In the genomic region with DNA sequence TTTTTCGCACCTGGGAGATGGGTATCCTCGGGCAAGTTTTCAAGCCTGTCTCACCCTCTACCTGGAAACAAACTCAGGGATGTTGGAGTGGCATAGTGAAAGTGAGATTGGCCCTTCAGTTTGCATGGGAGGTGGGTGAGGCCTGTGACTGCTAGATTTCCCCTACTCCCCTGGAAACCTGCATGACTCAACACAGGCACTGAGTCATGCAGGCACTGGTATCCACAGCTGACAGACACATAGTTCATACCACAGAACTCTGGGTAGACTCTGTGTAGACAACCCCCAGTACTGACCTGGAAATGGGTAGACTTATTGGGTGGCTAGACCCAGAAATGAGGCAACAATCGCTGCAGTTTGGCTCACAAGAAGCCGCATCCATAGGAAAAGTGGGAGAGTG, we compare ENCODE assay signal across 18 cellular contexts. TPM values are rescaled to one million over a fixed set of nuclear protein-coding genes. Genes with fewer than 3 reads are reported as not detected.
DNase-seq lines count a peak whose midpoint lies in the region; ATAC-seq lines count a peak whose summit lies in the region.
"Had no signal": no experiment of that assay in that cellular context is flagged by ENCODE, and none has a peak within 500 bp of the region (broad histone marks: within the 10 kb centered on the region; RNA-seq: fewer than 3 reads in every experiment).

No MANE protein-coding gene starts in this region.

- peak; percentile 82 for ATAC-seq in HG03039 (IDR thresholded peaks at IDR 0.05; ENCODE audit: unreplicated experiment)
- ATAC-seq in activated T-helper 17 cell treated with anti-CD3 and anti-CD28 coated beads, Interleukin-2, amount 50 U/mL, for 72 hours (replicated peaks), result peak; percentile 100

- no peak overlapping the region for H3K27ac ChIP-seq in CD4-positive, alpha-beta memory T cell (ENCODE audit: low read depth, low read length)
- H3K27ac ChIP-seq: adrenal gland, HL-60, sigmoid colon, testis had no signal

- peak overlapping the region; percentile 41 for H3K27ac Mint-ChIP-seq in activated CD4-positive, alpha-beta T cell treated with anti-CD3 and anti-CD28 coated beads, Interleukin-2, amount 10 ng/mL, durations not matched to agents 24 days and 14 days
- no peak overlapping the region for H3K27ac Mint-ChIP-seq in activated T-helper 17 cell treated with anti-CD3 and anti-CD28 coated beads, Interleukin-2, amount 50 U/mL, for 72 hours
- H3K27ac Mint-ChIP-seq in CD4-positive, alpha-beta memory T cell, result no peak overlapping the region

- H3K4me3 ChIP-seq in CD4-positive, alpha-beta memory T cell (ENCODE audit: low read length in 2 of 2), result no peak overlapping the region
- H3K4me3 ChIP-seq: adrenal gland, sigmoid colon, testis had no signal

- H3K36me3 ChIP-seq in CD4-positive, alpha-beta memory T cell (ENCODE audit: insufficient read depth, low read length), result no peaks in the 10 kb centered on the region
- H3K36me3 ChIP-seq: adrenal gland, sigmoid colon had no signal

- no peaks in the 10 kb centered on the region for H3K27me3 Mint-ChIP-seq in activated CD4-positive, alpha-beta T cell treated with anti-CD3 and anti-CD28 coated beads, Interleukin-2, amount 10 ng/mL, durations not matched to agents 24 days and 14 days
- no peaks in the 10 kb centered on the region for H3K27me3 Mint-ChIP-seq in activated T-helper 17 cell treated with anti-CD3 and anti-CD28 coated beads, Interleukin-2, amount 50 U/mL, for 72 hours
- peaks cover 0 to 1% of the 10 kb centered on the region in 2 donors for H3K27me3 Mint-ChIP-seq in CD4-positive, alpha-beta memory T cell

- peaks cover 10% of the 10 kb centered on the region for H3K4me1 Mint-ChIP-seq in activated CD4-positive, alpha-beta T cell treated with anti-CD3 and anti-CD28 coated beads, Interleukin-2, amount 10 ng/mL, durations not matched to agents 24 days and 14 days
- H3K4me1 Mint-ChIP-seq in activated T-helper 17 cell treated with anti-CD3 and anti-CD28 coated beads, Interleukin-2, amount 50 U/mL, for 72 hours, result no peaks in the 10 kb centered on the region
- no peaks in the 10 kb centered on the region for H3K4me1 Mint-ChIP-seq in CD4-positive, alpha-beta memory T cell

- DNase-seq in activated CD4-positive, alpha-beta T cell treated with anti-CD3 and anti-CD28 coated beads, Interleukin-2, amount 10 ng/mL, durations not matched to agents 24 days and 14 days, result peak; percentile 63
- DNase-seq in activated CD4-positive, alpha-beta T cell treated with anti-CD3 and anti-CD28 coated beads for 1 hour, result no peak
- DNase-seq in stimulated activated CD4-positive, alpha-beta T cell treated with anti-CD3 and anti-CD28 coated beads, TNF-alpha, amount 100 ng/mL, for 24 hours (ENCODE audit: low read depth in 3 of 3), result peak; percentile 2 to 20 (median 2)
- DNase-seq in activated effector memory CD4-positive, alpha-beta T cell treated with anti-CD3 and anti-CD28 coated beads, Interleukin-2, amount 50 U/mL, for 16 hours, result no peak
- DNase-seq in NAMALWA (ENCODE audit: low spot score), result no peak
- no peak for DNase-seq in CD4-positive, alpha-beta memory T cell
- DNase-seq: adrenal gland, cerebellar nuclear complex, COR-L47, Kasumi-1, NCI-H2029, NCI-H82, sigmoid colon, testis had no signal

- H3K4me1 ChIP-seq in CD4-positive, alpha-beta memory T cell (ENCODE audit: insufficient read depth, low read length), result no peaks in the 10 kb centered on the region
- H3K4me1 ChIP-seq: adrenal gland, sigmoid colon, testis had no signal

- no peaks in the 10 kb centered on the region for H3K9me3 ChIP-seq in CD4-positive, alpha-beta memory T cell (ENCODE audit: control insufficient read depth in 1 of 2, low read length in 2 of 2)
- H3K9me3 ChIP-seq: adrenal gland, sigmoid colon, testis had no signal

- POLR2A ChIA-PET in CD4-positive, alpha-beta memory T cell (lab: Charles Lee; ENCODE audit: partially characterized antibody), result no interaction called here

- peaks cover 1% of the 10 kb centered on the region for H3K36me3 Mint-ChIP-seq in activated CD4-positive, alpha-beta T cell treated with anti-CD3 and anti-CD28 coated beads, Interleukin-2, amount 10 ng/mL, durations not matched to agents 24 days and 14 days (ENCODE audit: low read depth)
- H3K36me3 Mint-ChIP-seq in activated T-helper 17 cell treated with anti-CD3 and anti-CD28 coated beads, Interleukin-2, amount 50 U/mL, for 72 hours (ENCODE audit: low read depth), result no peaks in the 10 kb centered on the region
- H3K36me3 Mint-ChIP-seq in CD4-positive, alpha-beta memory T cell, result no peaks in the 10 kb centered on the region

- no peaks in the 10 kb centered on the region for H3K27me3 ChIP-seq in CD4-positive, alpha-beta memory T cell (ENCODE audit: insufficient read depth, low read length)
- H3K27me3 ChIP-seq: adrenal gland, sigmoid colon, testis had no signal

- no peak overlapping the region for H3K4me3 Mint-ChIP-seq in activated CD4-positive, alpha-beta T cell treated with anti-CD3 and anti-CD28 coated beads, Interleukin-2, amount 10 ng/mL, durations not matched to agents 24 days and 14 days
- H3K4me3 Mint-ChIP-seq in activated T-helper 17 cell treated with anti-CD3 and anti-CD28 coated beads, Interleukin-2, amount 50 U/mL, for 72 hours, result no peak overlapping the region
- H3K4me3 Mint-ChIP-seq in CD4-positive, alpha-beta memory T cell, result no peak overlapping the region

- intact Hi-C loops in activated CD4-positive, alpha-beta T cell treated with anti-CD3 and anti-CD28 coated beads, Interleukin-2, amount 10 ng/mL, durations not matched to agents 24 days and 14 days (cut with micrococcal nuclease), result loop anchor here (1.0 kb wide), 1 partner anchor 138 kb away; no protein-coding TSS in a partner anchor
- intact Hi-C loops in CD4-positive, alpha-beta memory T cell (cut with micrococcal nuclease), result no loop called here

- H3K9me3 Mint-ChIP-seq in activated CD4-positive, alpha-beta T cell treated with anti-CD3 and anti-CD28 coated beads, Interleukin-2, amount 10 ng/mL, durations not matched to agents 24 days and 14 days, result peaks cover 17% of the 10 kb centered on the region
- H3K9me3 Mint-ChIP-seq in activated T-helper 17 cell treated with anti-CD3 and anti-CD28 coated beads, Interleukin-2, amount 50 U/mL, for 72 hours, result no peaks in the 10 kb centered on the region
- H3K9me3 Mint-ChIP-seq in CD4-positive, alpha-beta memory T cell, result peaks cover 0 to under 1% (median 0%) of the 10 kb centered on the region in 8 donors

- CTCF ChIA-PET in CD4-positive, alpha-beta memory T cell (lab: Charles Lee; ENCODE audit: partially characterized antibody), result no interaction called here

RNA-seq across cellular contexts. Expression of gene RPS4Y2, which starts 41.5 kb away (rescaled TPM):
- total RNA-seq in activated CD4-positive, alpha-beta T cell treated with anti-CD3 and anti-CD28 coated beads, Interleukin-2, amount 10 ng/mL, durations not matched to agents 24 days and 14 days, result not detected in 2 replicates
- under 1 TPM in 1 of 2 donors, not detected in 1; 0.58 TPM for total RNA-seq in activated T-helper 17 cell treated with anti-CD3 and anti-CD28 coated beads, Interleukin-2, amount 50 U/mL, for 72 hours
- total RNA-seq in CD4-positive, alpha-beta memory T cell, result not detected
- polyA plus RNA-seq in CD4-positive, alpha-beta memory T cell, result not detected
- total RNA-seq: adrenal gland, sigmoid colon had no signal
- polyA plus RNA-seq: adrenal gland, keratinocyte, sigmoid colon had no signal

Comparison
In these comparisons a context has a peak if more than half of its experiments do, and no peak if none do; other contexts are left out.
1. DNase-seq: peak in activated CD4-positive, alpha-beta T cell treated with anti-CD3 and anti-CD28 coated beads, Interleukin-2, amount 10 ng/mL, durations not matched to agents 24 days and 14 days (single experiment) and stimulated activated CD4-positive, alpha-beta T cell treated with anti-CD3 and anti-CD28 coated beads, TNF-alpha, amount 100 ng/mL, for 24 hours (3 of 3); none in activated CD4-positive, alpha-beta T cell treated with anti-CD3 and anti-CD28 coated beads for 1 hour (single experiment), activated effector memory CD4-positive, alpha-beta T cell treated with anti-CD3 and anti-CD28 coated beads, Interleukin-2, amount 50 U/mL, for 16 hours (single experiment), NAMALWA (single experiment) and CD4-positive, alpha-beta memory T cell (0 of 5).